In genomic region chr5:132766806-132767055, GRCh38 we compare ENCODE assay signal across 24 cellular contexts. TPM values are rescaled to one million over a fixed set of nuclear protein-coding genes. Genes with fewer than 3 reads are reported as not detected.
"Had no signal": no experiment of that assay in that cellular context is flagged by ENCODE, and none has a peak within 500 bp of the region (broad histone marks: within the 10 kb centered on the region; RNA-seq: fewer than 3 reads in every experiment).

No MANE protein-coding gene starts in this region.

- H3K4me1 ChIP-seq: colonic mucosa, uterus had no signal

- H3K9me3 ChIP-seq: colonic mucosa, mucosa of descending colon, neutrophil, SK-N-SH, tibial artery, uterus had no signal

- H3K36me3 ChIP-seq: colonic mucosa, neutrophil, uterus had no signal

- H3K9ac ChIP-seq: parathyroid adenoma, SK-N-SH had no signal

- H3K4me1 Mint-ChIP-seq: activated naive CD4-positive, alpha-beta T cell treated with anti-CD3 and anti-CD28 coated beads, Interleukin-2, amount 50 U/mL, for 24 hours; T-cell had no signal

- H3K36me3 Mint-ChIP-seq: activated naive CD4-positive, alpha-beta T cell treated with anti-CD3 and anti-CD28 coated beads, Interleukin-2, amount 50 U/mL, for 24 hours had no signal

- H3K27ac Mint-ChIP-seq: activated naive CD4-positive, alpha-beta T cell treated with anti-CD3 and anti-CD28 coated beads, Interleukin-2, amount 50 U/mL, for 24 hours; activated T-cell treated with anti-CD3 and anti-CD28 coated beads, Interleukin-2, amount 50 U/mL, for 72 hours; naive thymus-derived CD4-positive, alpha-beta T cell; stimulated activated naive B cell treated with anti-CD40 and anti-IgM and Interleukin-4, amounts not matched to agents 10 μg/mL and 1 μg/mL and 100 μg/mL, for 72 hours; T-cell had no signal

- H3K4me3 Mint-ChIP-seq: activated naive CD4-positive, alpha-beta T cell treated with anti-CD3 and anti-CD28 coated beads, Interleukin-2, amount 50 U/mL, for 24 hours; activated T-cell treated with anti-CD3 and anti-CD28 coated beads, Interleukin-2, amount 50 U/mL, for 72 hours; naive thymus-derived CD4-positive, alpha-beta T cell; stimulated activated naive B cell treated with anti-CD40 and anti-IgM and Interleukin-4, amounts not matched to agents 10 μg/mL and 1 μg/mL and 100 μg/mL, for 72 hours; T-cell had no signal

- ATAC-seq: activated T-cell treated with anti-CD3 and anti-CD28 coated beads, Interleukin-2, amount 50 U/mL, for 72 hours; left lobe of liver; mucosa of descending colon; sciatic nerve; stimulated activated naive B cell treated with anti-CD40 and anti-IgM and Interleukin-4, amounts not matched to agents 10 μg/mL and 1 μg/mL and 100 μg/mL, for 72 hours; T-cell had no signal

- H3K4me3 ChIP-seq: cardiac muscle cell, colonic mucosa, mucosa of descending colon, smooth muscle cell, tibial artery, uterus had no signal

- H3K9me3 Mint-ChIP-seq: activated naive CD4-positive, alpha-beta T cell treated with anti-CD3 and anti-CD28 coated beads, Interleukin-2, amount 50 U/mL, for 24 hours; activated T-cell treated with anti-CD3 and anti-CD28 coated beads, Interleukin-2, amount 50 U/mL, for 72 hours; naive thymus-derived CD4-positive, alpha-beta T cell; stimulated activated naive B cell treated with anti-CD40 and anti-IgM and Interleukin-4, amounts not matched to agents 10 μg/mL and 1 μg/mL and 100 μg/mL, for 72 hours; T-cell had no signal

- DNase-seq: activated CD4-positive, alpha-beta T cell treated with anti-CD3 and anti-CD28 coated beads, Interleukin-2, amount 50 U/mL, for 1 hour; activated CD8-positive, alpha-beta memory T cell treated with anti-CD3 and anti-CD28 coated beads, Interleukin-2, amount 50 U/mL, for 4 hours; activated gamma-delta T cell; activated T-cell treated with anti-CD3 and anti-CD28 coated beads, Interleukin-2, amount 50 U/mL, for 72 hours; colonic mucosa; effector CD4-positive, alpha-beta T cell; mammary epithelial cell; mucosa of descending colon; naive thymus-derived CD4-positive, alpha-beta T cell; SK-N-SH; stimulated activated CD4-positive, alpha-beta T cell treated with anti-CD3 and anti-CD28 coated beads, Interleukin-4, amount 100 ng/mL, for 4 hours; stimulated activated naive B cell treated with anti-CD40 and anti-IgM and Interleukin-4, amounts not matched to agents 10 μg/mL and 1 μg/mL and 100 μg/mL, for 72 hours; T-cell; T-helper 9 cell; uterus had no signal

- H3K27me3 ChIP-seq: cardiac muscle cell, colonic mucosa, tibial artery, uterus had no signal

- H2AFZ ChIP-seq: parathyroid adenoma had no signal

- H3K27ac ChIP-seq: cardiac muscle cell, colonic mucosa, neutrophil, parathyroid adenoma, uterus had no signal

- H3K27me3 Mint-ChIP-seq: activated naive CD4-positive, alpha-beta T cell treated with anti-CD3 and anti-CD28 coated beads, Interleukin-2, amount 50 U/mL, for 24 hours; naive thymus-derived CD4-positive, alpha-beta T cell; T-cell had no signal

- H3K4me2 ChIP-seq: SK-N-SH, smooth muscle cell had no signal

RNA-seq across cellular contexts. Expression of gene CCNI2, which starts 19.5 kb away (rescaled TPM):
- total RNA-seq: cardiac muscle cell, left lobe of liver, mammary epithelial cell, uterus had no signal
- polyA plus RNA-seq: keratinocyte had no signal

RNA-seq across cellular contexts. Expression of gene SOWAHA, which starts 46.4 kb away (rescaled TPM):
- total RNA-seq: activated T-cell treated with anti-CD3 and anti-CD28 coated beads, Interleukin-2, amount 50 U/mL, for 72 hours; cardiac muscle cell; mammary epithelial cell; T-cell had no signal
- polyA plus RNA-seq: cardiac muscle cell; keratinocyte; naive thymus-derived CD4-positive, alpha-beta T cell had no signal
